In genomic region chr20:19448632-19449031, GRCh38 we compare ENCODE assay signal across 18 cellular contexts.
"Had no signal": no experiment of that assay in that cellular context is flagged by ENCODE, and none has a peak within 500 bp of the region (broad histone marks: within the 10 kb centered on the region; RNA-seq: fewer than 3 reads in every experiment).

No MANE protein-coding gene starts in this region.

- H3K9ac ChIP-seq: neural progenitor cell, parathyroid adenoma had no signal

- H3K36me3 ChIP-seq: neural progenitor cell, stomach, thyroid gland had no signal

- H3K4me3 Mint-ChIP-seq: effector memory CD8-positive, alpha-beta T cell; memory B cell; natural killer cell; neural progenitor cell; stimulated activated naive B cell treated with anti-CD40 and anti-IgM and Interleukin-4, amounts not matched to agents 10 μg/mL and 1 μg/mL and 100 μg/mL, for 72 hours had no signal

- H3K4me2 ChIP-seq: neural progenitor cell had no signal

- H3K27ac Mint-ChIP-seq: effector memory CD8-positive, alpha-beta T cell; memory B cell; natural killer cell; neural progenitor cell; progenitor cell of endocrine pancreas; stimulated activated naive B cell treated with anti-CD40 and anti-IgM and Interleukin-4, amounts not matched to agents 10 μg/mL and 1 μg/mL and 100 μg/mL, for 72 hours had no signal

- H3K79me2 ChIP-seq: parathyroid adenoma had no signal

- H2AFZ ChIP-seq: neural progenitor cell, parathyroid adenoma had no signal

- H3K27me3 ChIP-seq: neural progenitor cell, stomach, thyroid gland had no signal

- H3K27ac ChIP-seq: neural progenitor cell, parathyroid adenoma, skin epidermis, stomach, thyroid gland had no signal

- ATAC-seq: effector memory CD8-positive, alpha-beta T cell; left lobe of liver; natural killer cell; right cardiac atrium; stimulated activated naive B cell treated with anti-CD40 and anti-IgM and Interleukin-4, amounts not matched to agents 10 μg/mL and 1 μg/mL and 100 μg/mL, for 72 hours had no signal

- H3K27me3 Mint-ChIP-seq: progenitor cell of endocrine pancreas had no signal

- H3K4me3 ChIP-seq: lung, neural progenitor cell, skin epidermis, stomach, thyroid gland had no signal

- H3K4me1 ChIP-seq: neural progenitor cell had no signal

- H3K36me3 Mint-ChIP-seq: memory B cell; natural killer cell; neural progenitor cell; stimulated activated naive B cell treated with anti-CD40 and anti-IgM and Interleukin-4, amounts not matched to agents 10 μg/mL and 1 μg/mL and 100 μg/mL, for 72 hours had no signal

- H3K9me3 ChIP-seq: thyroid gland had no signal

- DNase-seq: cortex of kidney; effector memory CD8-positive, alpha-beta T cell; kidney; natural killer cell; stimulated activated CD4-positive, alpha-beta T cell treated with anti-CD3 and anti-CD28 coated beads, Interleukin-15, amount 100 ng/mL, for 24 hours; stimulated activated CD4-positive, alpha-beta T cell treated with anti-CD3 and anti-CD28 coated beads, Interleukin-2, amount 100 ng/mL, for 48 hours; stimulated activated naive B cell treated with anti-CD40 and anti-IgM and Interleukin-4, amounts not matched to agents 10 μg/mL and 1 μg/mL and 100 μg/mL, for 72 hours; stomach; trophoblast cell had no signal
